10 cellular contexts compared by ENCODE assay signal in the genomic region with DNA sequence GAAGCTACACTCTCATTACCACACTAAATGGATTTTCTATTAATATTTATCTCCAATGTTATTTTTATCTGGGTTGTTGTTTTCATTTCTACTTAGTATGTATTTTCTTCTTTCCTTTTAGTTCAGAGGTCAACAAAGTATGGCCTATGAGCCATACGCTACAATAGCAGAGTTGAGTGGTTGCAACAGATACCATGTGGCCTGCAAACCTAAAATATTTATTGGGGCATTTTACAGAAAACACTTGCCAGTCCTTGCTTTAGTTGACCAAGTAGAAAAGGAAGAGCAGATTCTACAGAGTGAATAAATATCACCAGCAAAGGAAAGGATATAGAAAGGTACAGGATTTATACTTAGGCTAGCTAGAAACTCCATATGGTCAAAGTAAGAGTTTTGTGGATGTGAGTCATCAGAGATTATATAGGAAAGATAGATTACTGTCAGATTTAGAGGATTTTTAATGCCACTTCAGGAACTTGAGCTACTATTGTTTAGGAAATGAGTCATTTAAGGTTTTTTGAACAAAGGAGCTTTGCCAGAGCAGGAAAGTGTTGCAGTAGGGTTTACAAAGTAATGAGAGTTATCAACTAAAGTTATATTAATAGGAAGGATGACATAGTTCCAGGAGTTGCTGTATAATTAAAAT.
A peak's percentile ranks its signal among the peaks of the same experiment; 100 is the strongest.
DNase-seq lines count a peak whose midpoint lies in the region; ATAC-seq and TF ChIP-seq lines count a peak whose summit lies in the region.
"Had no signal": no experiment of that assay in that cellular context is flagged by ENCODE, and none has a peak within 500 bp of the region (broad histone marks: within the 10 kb centered on the region; RNA-seq: fewer than 3 reads in every experiment).

No MANE protein-coding gene starts in this region.

- H3K4me3 ChIP-seq in left lung = no peak overlapping the region
- no peak overlapping the region for H3K4me3 ChIP-seq in spleen
- H3K4me3 ChIP-seq: upper lobe of left lung had no signal

- H3K9me3 ChIP-seq in left lung (no peaks in the 10 kb centered on the region), spleen (peaks cover 0 to 16% (median 3%) of the 10 kb centered on the region in 8 donors)
- H3K9me3 ChIP-seq: upper lobe of left lung had no signal

- peak; percentile 10 for DNase-seq in CD1c-positive myeloid dendritic cell (ENCODE audit: extremely low spot score)
- no peak for DNase-seq in activated T-helper 1 cell treated with anti-CD3 and anti-CD28 coated beads, Interleukin-12 subunit alpha, Interleukin-12 subunit beta, Interleukin-2, Interleukin-4 antibody, amounts not matched to agents 30 ng/mL and 10 ng/mL and 1 ng/mL, durations not matched to agents 14 hours and 24 hours and 36 hours (ENCODE audit: low spot score)
- DNase-seq in glutamatergic neuron = no peak
- DNase-seq in left lung = no peak
- no peak for DNase-seq in HUDEP-2 (lab: John Stamatoyannopoulos, UW; ENCODE audit: unreplicated experiment in 76 of 76)
- no peak for DNase-seq in spleen
- DNase-seq: anterior cingulate cortex, upper lobe of left lung had no signal

- peaks cover 40% of the 10 kb centered on the region for H3K4me1 Mint-ChIP-seq in activated T-helper 1 cell treated with anti-CD3 and anti-CD28 coated beads, Interleukin-12 subunit alpha, Interleukin-12 subunit beta, Interleukin-2, Interleukin-4 antibody, amounts not matched to agents 30 ng/mL and 10 ng/mL and 1 ng/mL, durations not matched to agents 14 hours and 24 hours and 36 hours (ENCODE audit: low read depth)
- H3K4me1 Mint-ChIP-seq in glutamatergic neuron (ENCODE audit: low read depth, unreplicated experiment) = no peaks in the 10 kb centered on the region

- TF ChIP-seq POLR2A in spleen (IDR thresholded peaks at IDR 0.05) = no peak

- no peaks in the 10 kb centered on the region for H3K36me3 ChIP-seq in left lung
- peaks cover 0 to 36% (median 2%) of the 10 kb centered on the region in 6 donors for H3K36me3 ChIP-seq in spleen
- H3K36me3 ChIP-seq: upper lobe of left lung had no signal

- peaks cover 34% of the 10 kb centered on the region for H3K36me3 Mint-ChIP-seq in activated T-helper 1 cell treated with anti-CD3 and anti-CD28 coated beads, Interleukin-12 subunit alpha, Interleukin-12 subunit beta, Interleukin-2, Interleukin-4 antibody, amounts not matched to agents 30 ng/mL and 10 ng/mL and 1 ng/mL, durations not matched to agents 14 hours and 24 hours and 36 hours (ENCODE audit: low read depth)
- H3K36me3 Mint-ChIP-seq in glutamatergic neuron (ENCODE audit: unreplicated experiment) = peaks cover 3% of the 10 kb centered on the region

- H3K27me3 ChIP-seq in left lung = no peaks in the 10 kb centered on the region
- no peaks in the 10 kb centered on the region for H3K27me3 ChIP-seq in spleen (replicated peaks in 1 of 7)
- H3K27me3 ChIP-seq: upper lobe of left lung had no signal

- no peak for TF ChIP-seq RAD21 in Ishikawa (IDR thresholded peaks at IDR 0.05; ENCODE audit: low read depth)

- no peak; the same call in 1 of the 2 replicates for TF ChIP-seq EP300 in Ishikawa (IDR thresholded peaks at IDR 0.05; ENCODE audit: borderline replicate concordance)

- intact Hi-C loops in activated T-helper 1 cell treated with anti-CD3 and anti-CD28 coated beads, Interleukin-12 subunit alpha, Interleukin-12 subunit beta, Interleukin-2, Interleukin-4 antibody, amounts not matched to agents 30 ng/mL and 10 ng/mL and 1 ng/mL, durations not matched to agents 14 hours and 24 hours and 36 hours (cut with micrococcal nuclease) = loop anchor here (2.0 to 10.0 kb wide), 3 partner anchors 236 to 512 kb away; no protein-coding TSS in a partner anchor
- intact Hi-C loops in left lung (cut with DNase I) = no loop called here
- intact Hi-C loops in spleen (cut with DNase I; ENCODE audit: low total_unique reads) = no loop called here

- H3K9me3 Mint-ChIP-seq in activated T-helper 1 cell treated with anti-CD3 and anti-CD28 coated beads, Interleukin-12 subunit alpha, Interleukin-12 subunit beta, Interleukin-2, Interleukin-4 antibody, amounts not matched to agents 30 ng/mL and 10 ng/mL and 1 ng/mL, durations not matched to agents 14 hours and 24 hours and 36 hours = peaks cover 25% of the 10 kb centered on the region
- no peaks in the 10 kb centered on the region for H3K9me3 Mint-ChIP-seq in glutamatergic neuron (ENCODE audit: unreplicated experiment)

- H3K27ac Mint-ChIP-seq in activated T-helper 1 cell treated with anti-CD3 and anti-CD28 coated beads, Interleukin-12 subunit alpha, Interleukin-12 subunit beta, Interleukin-2, Interleukin-4 antibody, amounts not matched to agents 30 ng/mL and 10 ng/mL and 1 ng/mL, durations not matched to agents 14 hours and 24 hours and 36 hours = peak overlapping the region; percentile 9
- H3K27ac Mint-ChIP-seq in glutamatergic neuron (ENCODE audit: unreplicated experiment) = peak overlapping the region; percentile 1

- H3K4me1 ChIP-seq in left lung (peaks cover 0 to 2% of the 10 kb centered on the region in 2 donors), spleen (peaks cover 0 to 26% (median 2%) of the 10 kb centered on the region in 6 donors)

- H3K4me3 Mint-ChIP-seq in activated T-helper 1 cell treated with anti-CD3 and anti-CD28 coated beads, Interleukin-12 subunit alpha, Interleukin-12 subunit beta, Interleukin-2, Interleukin-4 antibody, amounts not matched to agents 30 ng/mL and 10 ng/mL and 1 ng/mL, durations not matched to agents 14 hours and 24 hours and 36 hours = no peak overlapping the region
- no peak overlapping the region for H3K4me3 Mint-ChIP-seq in glutamatergic neuron (ENCODE audit: unreplicated experiment)

- no peak for ATAC-seq in left lung
- ATAC-seq in GM18907 (IDR thresholded peaks at IDR 0.05; ENCODE audit: unreplicated experiment) = no peak

- H3K27ac ChIP-seq in left lung = no peak overlapping the region
- H3K27ac ChIP-seq in spleen = no peak overlapping the region
- H3K27ac ChIP-seq: upper lobe of left lung had no signal

- TF ChIP-seq CTCF in glutamatergic neuron (IDR thresholded peaks at IDR 0.05; ENCODE audit: partially characterized antibody, unreplicated experiment) (no peak), left lung (IDR thresholded peaks at IDR 0.05) (no peak), spleen (IDR thresholded peaks at IDR 0.05 in 8 of 11, conservative IDR thresholded peaks at IDR 0.05 in 3 of 11) (no peak)

- WGBS in spleen, 5 donors = 85 to 93% (median 89%) methylated on average over 1 of the region's 1 CpG

- H3K27me3 Mint-ChIP-seq in activated T-helper 1 cell treated with anti-CD3 and anti-CD28 coated beads, Interleukin-12 subunit alpha, Interleukin-12 subunit beta, Interleukin-2, Interleukin-4 antibody, amounts not matched to agents 30 ng/mL and 10 ng/mL and 1 ng/mL, durations not matched to agents 14 hours and 24 hours and 36 hours (ENCODE audit: insufficient read depth) = no peaks in the 10 kb centered on the region
- peaks cover 3% of the 10 kb centered on the region for H3K27me3 Mint-ChIP-seq in glutamatergic neuron (ENCODE audit: unreplicated experiment)

TF ChIP-seq in Ishikawa, 13 proteins besides CTCF, POLR2A, EP300 and RAD21:
- TF ChIP-seq NFIC (IDR thresholded peaks at IDR 0.05) (peak; percentile 29; the same call in 1 of the 2 replicates), EGR1 (IDR thresholded peaks at IDR 0.05) (no peak)
- TF ChIP-seq, protein P1, sequence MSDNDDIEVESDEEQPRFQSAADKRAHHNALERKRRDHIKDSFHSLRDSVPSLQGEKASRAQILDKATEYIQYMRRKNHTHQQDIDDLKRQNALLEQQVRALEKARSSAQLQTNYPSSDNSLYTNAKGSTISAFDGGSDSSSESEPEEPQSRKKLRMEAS (IDR thresholded peaks at IDR 0.05) = no peak
